In genomic region chr5:178730940-178731265, GRCh38 we compare ENCODE assay signal across 8 cellular contexts. TPM values are rescaled to one million over a fixed set of nuclear protein-coding genes. Genes with fewer than 3 reads are reported as not detected.
DNase-seq lines count a peak whose midpoint lies in the region; ATAC-seq and TF ChIP-seq lines count a peak whose summit lies in the region.

No MANE protein-coding gene starts in this region.

- H3K36me3 ChIP-seq in ascending aorta, result peaks cover 19 to 24% of the 10 kb centered on the region in 2 donors
- H3K36me3 ChIP-seq in mucosa of stomach (ENCODE audit: control insufficient read depth, insufficient read depth, low read length), result peaks cover 2% of the 10 kb centered on the region

- no peaks in the 10 kb centered on the region for H3K27me3 Mint-ChIP-seq in stimulated activated naive CD8-positive, alpha-beta T cell treated with anti-CD3 and anti-CD28 coated beads, Interleukin-15, Interleukin-2, amounts not matched to agents 100 ng/mL and 50 ng/mL, for 24 hours

- H3K9me3 Mint-ChIP-seq in stimulated activated naive CD8-positive, alpha-beta T cell treated with anti-CD3 and anti-CD28 coated beads, Interleukin-15, Interleukin-2, amounts not matched to agents 100 ng/mL and 50 ng/mL, for 24 hours, result peaks cover 13% of the 10 kb centered on the region

- H3K4me3 Mint-ChIP-seq in stimulated activated naive CD8-positive, alpha-beta T cell treated with anti-CD3 and anti-CD28 coated beads, Interleukin-15, Interleukin-2, amounts not matched to agents 100 ng/mL and 50 ng/mL, for 24 hours, result peak overlapping the region; percentile 65

- H3K4me3 ChIP-seq in ascending aorta (peak overlapping the region; percentile 80 to 97), mucosa of stomach (ENCODE audit: low read length) (peak overlapping the region; percentile 20)

- H3K4me1 ChIP-seq in ascending aorta (peaks cover 2 to 3% of the 10 kb centered on the region in 2 donors), mucosa of stomach (ENCODE audit: control insufficient read depth, insufficient read depth, low read length) (peaks cover 4% of the 10 kb centered on the region)

- peak overlapping the region; percentile 62 for H3K9ac ChIP-seq in mucosa of stomach (ENCODE audit: low read length)

- H3K27ac ChIP-seq in ascending aorta, result no peak overlapping the region

- peak overlapping the region; percentile 36 for H3K27ac Mint-ChIP-seq in stimulated activated naive CD8-positive, alpha-beta T cell treated with anti-CD3 and anti-CD28 coated beads, Interleukin-15, Interleukin-2, amounts not matched to agents 100 ng/mL and 50 ng/mL, for 24 hours

- ATAC-seq in stimulated activated naive CD8-positive, alpha-beta T cell treated with anti-CD3 and anti-CD28 coated beads, Interleukin-15, Interleukin-2, amounts not matched to agents 100 U/mL and 50 U/mL, for 24 hours, result no peak
- no peak for ATAC-seq in GM21576 (IDR thresholded peaks at IDR 0.05; ENCODE audit: unreplicated experiment)

- no peaks in the 10 kb centered on the region for H3K9me3 ChIP-seq in ascending aorta
- no peaks in the 10 kb centered on the region for H3K9me3 ChIP-seq in mucosa of stomach (ENCODE audit: control insufficient read depth, low read length)

- peak in 1 of 3 experiments; percentile 2 for TF ChIP-seq CTCF in ascending aorta (IDR thresholded peaks at IDR 0.05)

- H3K36me3 Mint-ChIP-seq in stimulated activated naive CD8-positive, alpha-beta T cell treated with anti-CD3 and anti-CD28 coated beads, Interleukin-15, Interleukin-2, amounts not matched to agents 100 ng/mL and 50 ng/mL, for 24 hours (ENCODE audit: low read depth), result peaks cover 23% of the 10 kb centered on the region

- H3K4me1 Mint-ChIP-seq in stimulated activated naive CD8-positive, alpha-beta T cell treated with anti-CD3 and anti-CD28 coated beads, Interleukin-15, Interleukin-2, amounts not matched to agents 100 ng/mL and 50 ng/mL, for 24 hours (ENCODE audit: low read depth), result peaks cover 4% of the 10 kb centered on the region

- H3K27me3 ChIP-seq in ascending aorta (no peaks in the 10 kb centered on the region), mucosa of stomach (ENCODE audit: control insufficient read depth, insufficient read depth, low read length) (no peaks in the 10 kb centered on the region)

- no peak for DNase-seq in stimulated activated naive CD8-positive, alpha-beta T cell treated with anti-CD3 and anti-CD28 coated beads, Interleukin-15, Interleukin-2, amounts not matched to agents 100 U/mL and 50 U/mL, for 24 hours
- DNase-seq in ascending aorta (ENCODE audit: low spot score in 2 of 2) (no peak), head of caudate nucleus (no peak), glomerular visceral epithelial cell (ENCODE audit: extremely low spot score) (no peak), NCI-H345 treated with DMSO at 0.1 percent for 48 hours (lab: John Stamatoyannopoulos, UW; ENCODE audit: unreplicated experiment) (no peak)

- intact Hi-C loops in ascending aorta (cut with DNase I), result loop anchor here (1.0 to 5.0 kb wide), 4 partner anchors 105 to 761 kb away; partner anchors contain the start of genes ZNF354B and ZNF354C
- intact Hi-C loops in head of caudate nucleus (cut with DNase I), result loop anchor here (10.0 kb wide), 1 partner anchor 294 kb away; the partner anchor contains the start of gene ZNF879

RNA-seq across cellular contexts. Expression of gene ZNF354A, which starts 0.4 kb away (rescaled TPM):
- 1.2 TPM for total RNA-seq in ascending aorta
